Comparison of ENCODE assay signal across 11 cellular contexts in the genomic region with DNA sequence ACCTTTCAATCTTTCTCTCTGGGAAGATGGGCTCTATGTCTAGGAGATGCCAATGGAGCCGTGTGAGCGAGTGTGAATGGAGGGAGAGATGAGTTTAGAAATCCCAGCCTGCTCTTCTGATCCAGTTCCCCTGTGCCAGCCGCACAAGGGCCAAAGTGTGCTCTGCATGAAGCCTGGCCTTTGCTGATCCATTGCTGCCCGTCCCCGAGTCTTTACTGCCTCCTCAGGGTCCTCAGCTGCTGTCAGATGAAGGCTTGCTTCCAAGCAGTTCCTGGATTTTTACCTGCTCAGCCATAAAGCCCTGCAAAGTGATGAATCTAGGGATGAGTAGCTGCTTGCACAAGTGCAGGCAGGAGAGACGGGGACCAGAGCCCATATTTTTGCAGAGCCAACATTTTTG.
DNase-seq lines count a peak whose midpoint lies in the region; ATAC-seq and TF ChIP-seq lines count a peak whose summit lies in the region.
"Had no signal": no experiment of that assay in that cellular context is flagged by ENCODE, and none has a peak within 500 bp of the region (broad histone marks: within the 10 kb centered on the region; RNA-seq: fewer than 3 reads in every experiment).

No MANE protein-coding gene starts in this region.

- TF ChIP-seq POLR2A in gastroesophageal sphincter (IDR thresholded peaks at IDR 0.05), result no peak

- intact Hi-C loops in PC-3 (cut with micrococcal nuclease), result loop anchor here (1.0 to 2.0 kb wide), 5 partner anchors 27 to 210 kb away; no protein-coding TSS in a partner anchor

- no TSS peak for BruUV-seq in PC-3 (replicated peaks; lab: Mats Ljungman, UMichigan)

- H3K36me3 ChIP-seq in PC-3 (ENCODE audit: low read depth, low read length), result peaks cover 14% of the 10 kb centered on the region; the same call in 1 of the 2 replicates
- H3K36me3 ChIP-seq in gastroesophageal sphincter, result peaks cover 0 to 23% of the 10 kb centered on the region in 2 donors

- no peaks in the 10 kb centered on the region for H3K27me3 Mint-ChIP-seq in osteocyte (ENCODE audit: unreplicated experiment)

- H3K4me3 ChIP-seq in AG04450 (ENCODE audit: low read depth, low read length) (no peak overlapping the region), PC-3 (ENCODE audit: low read length) (no peak overlapping the region), gastroesophageal sphincter (no peak overlapping the region)

- H3K9me2 ChIP-seq in PC-3 (replicated peaks; ENCODE audit: low read length), result no peaks in the 10 kb centered on the region

- no peak for DNase-seq in AG04450 (ENCODE audit: low read depth, low spot score)
- no peak for DNase-seq in PC-3
- no peak for DNase-seq in osteocyte (ENCODE audit: extremely low spot score, unreplicated experiment)
- DNase-seq in NCI-H2171 (lab: John Stamatoyannopoulos, UW), result no peak
- DNase-seq: NCI-H524 treated with DMSO at 0.1 percent for 48 hours had no signal

- POLR2A ChIA-PET in AG04450 (lab: Yijun Ruan, JAX) (interaction anchor here (0.7 kb wide), 1 partner anchor 79 kb away, joined by 4 read pairs; no protein-coding TSS in a partner anchor), PC-3 (lab: Charles Lee; ENCODE audit: unreplicated experiment) (interaction anchor here (0.6 kb wide), 1 partner anchor 291 kb away, joined by 3 read pairs; no protein-coding TSS in a partner anchor)

- peaks cover 85% of the 10 kb centered on the region for H3K4me1 Mint-ChIP-seq in osteocyte (ENCODE audit: unreplicated experiment)

- H3K27me3 ChIP-seq in AG04450 (ENCODE audit: control insufficient read depth, insufficient read depth, low read length), result no peaks in the 10 kb centered on the region
- no peaks in the 10 kb centered on the region for H3K27me3 ChIP-seq in PC-3 (ENCODE audit: low read length)
- no peaks in the 10 kb centered on the region for H3K27me3 ChIP-seq in gastroesophageal sphincter

- H3F3A ChIP-seq in PC-3 (ENCODE audit: low read length, unreplicated experiment), result no peaks in the 10 kb centered on the region

- H3K27ac ChIP-seq in AG04450 (ENCODE audit: low read depth, low read length) (peak overlapping the region; percentile 70), PC-3 (ENCODE audit: low read length) (peak overlapping the region; percentile 67), gastroesophageal sphincter (peak overlapping the region in 3 of 4 donors; percentile 65 to 82 (median 78))
- H3K27ac ChIP-seq: HL-60 had no signal

- H3K9me3 ChIP-seq in AG04450 (ENCODE audit: control insufficient read depth, insufficient read depth, low read length) (no peaks in the 10 kb centered on the region; the same call in 1 of the 2 replicates), PC-3 (ENCODE audit: low read length) (no peaks in the 10 kb centered on the region), gastroesophageal sphincter (no peaks in the 10 kb centered on the region)

- H3K79me2 ChIP-seq in PC-3 (ENCODE audit: low read length), result peaks cover 11% of the 10 kb centered on the region

- H3K4me2 ChIP-seq in PC-3 (ENCODE audit: low read length), result peak overlapping the region; percentile 50

- H3K36me3 Mint-ChIP-seq in osteocyte (ENCODE audit: unreplicated experiment), result peaks cover 15% of the 10 kb centered on the region

- no peak overlapping the region for H2AFZ ChIP-seq in PC-3 (ENCODE audit: low read length)

- no peak overlapping the region for H3K4me3 Mint-ChIP-seq in osteocyte (ENCODE audit: unreplicated experiment)

- H3K4me1 ChIP-seq in PC-3 (ENCODE audit: insufficient read depth, low read length) (peaks cover 40% of the 10 kb centered on the region), gastroesophageal sphincter (peaks cover 3 to 100% (median 77%) of the 10 kb centered on the region in 3 donors)

- no peak for TF ChIP-seq EP300 in gastroesophageal sphincter (IDR thresholded peaks at IDR 0.05)

- peak overlapping the region; percentile 93 for H3K27ac Mint-ChIP-seq in osteocyte (ENCODE audit: unreplicated experiment)

- peak overlapping the region; percentile 0; the same call in 1 of the 2 replicates for H3K9ac ChIP-seq in PC-3 (ENCODE audit: low read length)

- CTCF ChIA-PET in AG04450 (lab: Charles Lee) (no interaction called here), PC-3 (lab: Charles Lee) (interaction anchor here (1.0 to 1.7 kb wide), 3 partner anchors 11 to 57 kb away, joined by 3 to 9 read pairs (median 5); no protein-coding TSS in a partner anchor)

- ATAC-seq in PC-3 (no peak), gastroesophageal sphincter (no peak), GM18873 (IDR thresholded peaks at IDR 0.05; ENCODE audit: low FRiP score, unreplicated experiment) (no peak), GM18867 (IDR thresholded peaks at IDR 0.05; ENCODE audit: unreplicated experiment) (no peak), GM21390 (IDR thresholded peaks at IDR 0.05; ENCODE audit: unreplicated experiment) (no peak)
- ATAC-seq: activated CD4-positive, CD25-positive, alpha-beta regulatory T cell treated with anti-CD3 and anti-CD28 coated beads, Interleukin-2, amount 50 U/mL, for 24 hours had no signal

- TF ChIP-seq CTCF in AG04450 (IDR thresholded peaks at IDR 0.05; ENCODE audit: low read depth, low read length) (no peak), PC-3 (conservative IDR thresholded peaks at IDR 0.05; ENCODE audit: low read depth, low read length) (no peak), gastroesophageal sphincter (IDR thresholded peaks at IDR 0.05) (no peak), osteocyte (IDR thresholded peaks at IDR 0.05) (no peak)

- WGBS in gastroesophageal sphincter (ENCODE audit: low coverage in 1 of 2), 2 donors, result 40 to 67% methylated on average over 1 to 2 of the region's 6 CpGs

- H3K9me3 Mint-ChIP-seq in osteocyte (ENCODE audit: unreplicated experiment), result no peaks in the 10 kb centered on the region

- no peaks in the 10 kb centered on the region for H4K20me1 ChIP-seq in PC-3 (ENCODE audit: low read length)
